Comparison of ENCODE assay signal across 12 cellular contexts in the genomic region with DNA sequence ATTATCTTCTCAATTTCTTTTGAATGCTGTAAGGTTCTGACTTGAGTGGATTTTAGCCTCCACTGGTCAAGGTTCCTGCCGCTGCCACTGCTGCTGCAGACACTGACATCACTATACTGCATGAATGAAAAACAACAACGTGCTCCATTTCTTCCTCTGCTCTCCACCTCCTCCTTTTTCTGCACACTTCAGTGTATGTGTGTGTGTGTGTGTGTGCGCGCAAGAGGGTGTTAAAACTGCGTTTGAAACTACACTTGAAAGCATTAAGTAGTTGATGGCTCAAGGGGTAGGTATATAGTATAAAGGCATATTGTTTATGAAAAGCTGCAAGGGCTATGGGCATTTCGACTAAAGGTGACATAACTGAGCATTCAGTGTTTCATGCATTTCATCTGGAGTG. TPM values are rescaled to one million over a fixed set of nuclear protein-coding genes. Genes with fewer than 3 reads are reported as not detected.
A peak's percentile ranks its signal among the peaks of the same experiment; 100 is the strongest.
DNase-seq lines count a peak whose midpoint lies in the region; ATAC-seq and TF ChIP-seq lines count a peak whose summit lies in the region.
"Had no signal": no experiment of that assay in that cellular context is flagged by ENCODE, and none has a peak within 500 bp of the region (broad histone marks: within the 10 kb centered on the region; RNA-seq: fewer than 3 reads in every experiment).

No MANE protein-coding gene starts in this region.

- peaks cover 4% of the 10 kb centered on the region for H3K79me1 ChIP-seq in neuronal stem cell (ENCODE audit: low read depth, low read length)

- no peak overlapping the region for H2BK15ac ChIP-seq in neuronal stem cell (ENCODE audit: low read length)

- H2BK5ac ChIP-seq in neuronal stem cell (ENCODE audit: low read length): no peak overlapping the region

- peak in 1 of 5 donors; percentile 23 for DNase-seq in CD8-positive, alpha-beta memory T cell
- DNase-seq in astrocyte of the cerebellum (ENCODE audit: low read depth) (no peak), neuronal stem cell (ENCODE audit: low spot score) (no peak), esophagus muscularis mucosa (ENCODE audit: extremely low spot score) (no peak)
- no peak for DNase-seq in activated CD4-positive, CD25-positive, alpha-beta regulatory T cell (lab: John Stamatoyannopoulos, UW)
- DNase-seq: brain microvascular endothelial cell, NCI-H2171 had no signal

- peak overlapping the region; percentile 88 for H3K4me3 ChIP-seq in CD8-positive, alpha-beta memory T cell (ENCODE audit: low read length)
- H3K4me3 ChIP-seq in HUES6 (ENCODE audit: low read depth, low read length): peak overlapping the region; percentile 77; the same call in 1 of the 2 replicates
- peak overlapping the region; percentile 14 for H3K4me3 ChIP-seq in astrocyte of the cerebellum (ENCODE audit: low read depth, low read length)
- peak overlapping the region; percentile 46 to 88 for H3K4me3 ChIP-seq in neuronal stem cell (ENCODE audit: low read length in 2 of 2)
- peak overlapping the region in 1 of 4 donors; percentile 2 for H3K4me3 ChIP-seq in esophagus muscularis mucosa
- H3K4me3 ChIP-seq: vagina had no signal

- no peak overlapping the region for H3K18ac ChIP-seq in neuronal stem cell (ENCODE audit: low read length)

- H3K4me3 Mint-ChIP-seq in CD8-positive, alpha-beta memory T cell: no peak overlapping the region

- no CpG with 5 or more reads among the region's 6 CpGs for WGBS in neuronal stem cell (ENCODE audit: extremely low coverage in 2 of 2, insufficient read length in 2 of 2, insufficient replicate concordance in 1 of 2), 2 donors
- WGBS in esophagus muscularis mucosa: 79% methylated on average over 6 of the region's 6 CpGs

- H3K27me3 ChIP-seq in CD8-positive, alpha-beta memory T cell (ENCODE audit: insufficient read depth, low read length, poor library complexity, severe bottlenecking): no peaks in the 10 kb centered on the region
- no peaks in the 10 kb centered on the region for H3K27me3 ChIP-seq in HUES6 (ENCODE audit: control insufficient read depth, insufficient read depth, low read length)
- no peaks in the 10 kb centered on the region for H3K27me3 ChIP-seq in neuronal stem cell (ENCODE audit: control insufficient read depth in 3 of 3, insufficient read depth in 3 of 3, low read depth in 1 of 3, low read length in 3 of 3)
- H3K27me3 ChIP-seq in esophagus muscularis mucosa: no peaks in the 10 kb centered on the region
- H3K27me3 ChIP-seq: brain microvascular endothelial cell, vagina had no signal

- no peaks in the 10 kb centered on the region for H3K27me3 Mint-ChIP-seq in CD8-positive, alpha-beta memory T cell

- H3K4me1 Mint-ChIP-seq in CD8-positive, alpha-beta memory T cell: peaks cover 41 to 57% (median 51%) of the 10 kb centered on the region in 3 donors

- H3K4me2 ChIP-seq in neuronal stem cell (ENCODE audit: insufficient read depth, low read length, poor library complexity, severe bottlenecking): peak overlapping the region; percentile 52

- H3K27ac Mint-ChIP-seq in CD8-positive, alpha-beta memory T cell: no peak overlapping the region
- H3K27ac Mint-ChIP-seq: WTC11 had no signal

- in situ Hi-C loops in astrocyte of the cerebellum (cut with HindIII; ENCODE audit: low sequenced_read_pairs): no loop called here

- no peak overlapping the region for H4K8ac ChIP-seq in neuronal stem cell (ENCODE audit: low read depth, low read length)

- POLR2A ChIA-PET in CD8-positive, alpha-beta memory T cell (lab: Charles Lee): no interaction called here

- H3K27ac ChIP-seq in CD8-positive, alpha-beta memory T cell (ENCODE audit: low read depth, low read length): no peak overlapping the region
- no peak overlapping the region for H3K27ac ChIP-seq in HUES6 (ENCODE audit: low read depth, low read length)
- H3K27ac ChIP-seq in neuronal stem cell (replicated peaks; ENCODE audit: low read length): no peak overlapping the region
- no peak overlapping the region for H3K27ac ChIP-seq in esophagus muscularis mucosa (replicated peaks in 1 of 4)
- H3K27ac ChIP-seq: brain microvascular endothelial cell, vagina had no signal

- H3K9me3 Mint-ChIP-seq in CD8-positive, alpha-beta memory T cell: no peaks in the 10 kb centered on the region
- H3K9me3 Mint-ChIP-seq: WTC11 had no signal

- H2BK12ac ChIP-seq in neuronal stem cell (ENCODE audit: low read length): no peak overlapping the region

- intact Hi-C loops in esophagus muscularis mucosa (cut with DNase I): no loop called here

- H3K36me3 Mint-ChIP-seq in CD8-positive, alpha-beta memory T cell: peaks cover 0 to 3% (median 2%) of the 10 kb centered on the region in 3 donors
- H3K36me3 Mint-ChIP-seq: WTC11 had no signal

- no peak overlapping the region for H3K14ac ChIP-seq in neuronal stem cell (ENCODE audit: low read length)

- no peak overlapping the region for H3K4ac ChIP-seq in neuronal stem cell (ENCODE audit: low read length)

- TF ChIP-seq POLR2A in esophagus muscularis mucosa (IDR thresholded peaks at IDR 0.05; ENCODE audit: low read depth): no peak

- no peak for ATAC-seq in activated CD4-positive, CD25-positive, alpha-beta regulatory T cell treated with anti-CD3 and anti-CD28 coated beads, Interleukin-2, amount 50 U/mL, for 24 hours
- ATAC-seq in HG03196 (IDR thresholded peaks at IDR 0.05; ENCODE audit: unreplicated experiment): no peak
- ATAC-seq: WTC11 had no signal

- H3K9ac ChIP-seq in HUES6 (ENCODE audit: low read length): no peak overlapping the region
- no peak overlapping the region for H3K9ac ChIP-seq in neuronal stem cell (ENCODE audit: low read depth, low read length, poor library complexity)

- no peaks in the 10 kb centered on the region for H3K9me3 ChIP-seq in CD8-positive, alpha-beta memory T cell (ENCODE audit: low read length)
- no peaks in the 10 kb centered on the region for H3K9me3 ChIP-seq in HUES6 (ENCODE audit: control insufficient read depth, insufficient read depth, low read depth, low read length)
- no peaks in the 10 kb centered on the region for H3K9me3 ChIP-seq in neuronal stem cell (replicated peaks in 1 of 2; ENCODE audit: control insufficient read depth in 2 of 2, insufficient read depth in 1 of 2, low read depth in 1 of 2, low read length in 2 of 2)
- H3K9me3 ChIP-seq in esophagus muscularis mucosa: no peaks in the 10 kb centered on the region
- H3K9me3 ChIP-seq: vagina had no signal

- H3K23ac ChIP-seq in neuronal stem cell (ENCODE audit: low read depth, low read length, poor library complexity): no peak overlapping the region

- peaks cover 64% of the 10 kb centered on the region for H3K4me1 ChIP-seq in CD8-positive, alpha-beta memory T cell (ENCODE audit: insufficient read depth, low read length)
- H3K4me1 ChIP-seq in HUES6 (ENCODE audit: control insufficient read depth, insufficient read depth, low read length) (peaks cover 32% of the 10 kb centered on the region), neuronal stem cell (ENCODE audit: control insufficient read depth in 2 of 2, insufficient read depth in 1 of 2, low read depth in 1 of 2, low read length in 2 of 2) (peaks cover 0 to 21% of the 10 kb centered on the region in 2 donors), esophagus muscularis mucosa (peaks cover 12 to 28% (median 19%) of the 10 kb centered on the region in 4 donors)

- CTCF ChIA-PET in CD8-positive, alpha-beta memory T cell (lab: Charles Lee): interaction anchor here (1.3 kb wide), 1 partner anchor 219 kb away, joined by 5 read pairs; no protein-coding TSS in a partner anchor

- TF ChIP-seq EP300 in esophagus muscularis mucosa (IDR thresholded peaks at IDR 0.05): no peak

- H2AFZ ChIP-seq in neuronal stem cell (ENCODE audit: low read length): no peak overlapping the region

- no peak overlapping the region for H2AK5ac ChIP-seq in neuronal stem cell (ENCODE audit: low read depth, low read length)

- no peak overlapping the region for H2BK120ac ChIP-seq in neuronal stem cell (ENCODE audit: low read depth, low read length)

- TF ChIP-seq CTCF in astrocyte of the cerebellum (IDR thresholded peaks at IDR 0.05; ENCODE audit: low read depth, low read length, missing control alignments) (no peak), esophagus muscularis mucosa (IDR thresholded peaks at IDR 0.05) (no peak)

- no peak overlapping the region for H4K91ac ChIP-seq in neuronal stem cell (ENCODE audit: low read depth, low read length, poor library complexity)

- H3K36me3 ChIP-seq in CD8-positive, alpha-beta memory T cell (ENCODE audit: insufficient read depth, low read length): no peaks in the 10 kb centered on the region
- no peaks in the 10 kb centered on the region for H3K36me3 ChIP-seq in HUES6 (ENCODE audit: control insufficient read depth, insufficient read depth, low read length)
- H3K36me3 ChIP-seq in neuronal stem cell (replicated peaks in 1 of 2; ENCODE audit: control insufficient read depth in 2 of 2, insufficient read depth in 2 of 2, low read length in 2 of 2): no peaks in the 10 kb centered on the region
- H3K36me3 ChIP-seq in esophagus muscularis mucosa: no peaks in the 10 kb centered on the region
- H3K36me3 ChIP-seq: brain microvascular endothelial cell, vagina had no signal

RNA-seq across cellular contexts. Expression of gene GLCCI1, which starts 3.5 kb away (rescaled TPM):
- 10 to 100 TPM in 1 of 2 experiments, 1 to 10 TPM in 1; 9.5 to 12.9 TPM for total RNA-seq in CD8-positive, alpha-beta memory T cell
- 29.1 TPM for polyA plus RNA-seq in CD8-positive, alpha-beta memory T cell
- 56.0 TPM for polyA plus RNA-seq in neuronal stem cell (2013, experiment 1 of 2)
- 57.5 TPM for polyA plus RNA-seq in neuronal stem cell (2013, experiment 2 of 2)
- total RNA-seq in esophagus muscularis mucosa: 1 to 10 TPM; 2.8 to 8.3 (median 4.8) TPM
